ENCODE assay signal across 21 cellular contexts in the genomic region with DNA sequence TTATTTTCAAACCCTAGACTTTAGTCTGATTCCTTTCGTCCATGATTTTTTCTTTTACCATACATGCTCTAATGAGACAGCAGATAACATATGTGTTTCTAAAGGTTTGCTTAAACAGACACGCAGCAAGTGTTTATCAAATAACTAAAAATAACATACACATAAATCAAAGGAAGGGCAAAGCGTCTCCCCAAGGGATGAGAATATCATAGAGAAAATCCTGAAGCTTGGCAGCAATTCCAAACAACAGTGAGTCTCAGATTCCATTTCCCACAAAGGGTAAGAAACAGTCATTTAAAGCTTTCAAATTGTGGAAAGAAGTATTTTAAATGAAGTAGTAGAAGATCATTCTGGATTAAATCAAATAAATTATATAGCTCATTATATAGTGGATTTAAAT.
DNase-seq lines count a peak whose midpoint lies in the region; ATAC-seq and TF ChIP-seq lines count a peak whose summit lies in the region.
"Had no signal": no experiment of that assay in that cellular context is flagged by ENCODE, and none has a peak within 500 bp of the region (broad histone marks: within the 10 kb centered on the region; RNA-seq: fewer than 3 reads in every experiment).

No MANE protein-coding gene starts in this region.

- H4K5ac ChIP-seq in IMR-90 (ENCODE audit: low read depth, low read length) = no peak overlapping the region

- in situ Hi-C loops in IMR-90 (cut with MboI; ENCODE audit: low sequenced_read_pairs) = no loop called here

- H2AK9ac ChIP-seq in IMR-90 (replicated peaks; ENCODE audit: low read depth, low read length, poor library complexity) = no peak overlapping the region

- H4K20me1 ChIP-seq in IMR-90 (ENCODE audit: insufficient read depth, low read length) = peaks cover 6% of the 10 kb centered on the region; the same call in 1 of the 2 replicates
- H4K20me1 ChIP-seq in neural cell (ENCODE audit: insufficient read depth) = no peaks in the 10 kb centered on the region

- H3F3A ChIP-seq in neural cell (ENCODE audit: insufficient read depth, low read length, poor library complexity, severe bottlenecking) = no peaks in the 10 kb centered on the region

- dilution Hi-C loops in IMR-90 (cut with HindIII; ENCODE audit: low sequenced_read_pairs, unreplicated experiment) = no loop called here

- H2BK120ac ChIP-seq in IMR-90 (ENCODE audit: low read depth, low read length) = no peak overlapping the region

- H4K8ac ChIP-seq in IMR-90 (ENCODE audit: low read depth in 2 of 2, low read length in 2 of 2) = no peak overlapping the region

- H3K79me2 ChIP-seq in neural cell (replicated peaks; ENCODE audit: insufficient read depth, low read length) = no peaks in the 10 kb centered on the region

- H3K27ac ChIP-seq in IMR-90 (ENCODE audit: insufficient read depth, low read length) (no peak overlapping the region), neural cell (ENCODE audit: low read length) (peak overlapping the region; percentile 32)
- H3K27ac ChIP-seq: 22Rv1, C4-2B, PC-9 had no signal

- H3K9me1 ChIP-seq in IMR-90 (ENCODE audit: insufficient read depth, low read length) = no peaks in the 10 kb centered on the region; the same call in 1 of the 2 replicates

- H3K27me3 ChIP-seq in IMR-90 (ENCODE audit: control insufficient read depth, insufficient read depth, low read length) = no peaks in the 10 kb centered on the region
- no peaks in the 10 kb centered on the region for H3K27me3 ChIP-seq in neural cell (ENCODE audit: insufficient read depth, low read depth, low read length)

- no peak overlapping the region for H3K14ac ChIP-seq in IMR-90 (replicated peaks; ENCODE audit: low read depth, low read length)

- POLR2A ChIA-PET in IMR-90 (lab: Charles Lee; ENCODE audit: unreplicated experiment) = no interaction called here

- H2AFZ ChIP-seq in IMR-90 (replicated peaks; ENCODE audit: low read length, poor library complexity) (no peak overlapping the region), neural cell (ENCODE audit: low read depth, low read length) (no peak overlapping the region)
- H2AFZ ChIP-seq: PC-9 had no signal

- no peaks in the 10 kb centered on the region for H3K4me1 ChIP-seq in IMR-90 (ENCODE audit: control insufficient read depth, insufficient read depth, low read length)
- H3K4me1 ChIP-seq: HAP-1 had no signal

- peaks cover 12 to 22% of the 10 kb centered on the region in 2 experiments for H3K79me1 ChIP-seq in IMR-90 (ENCODE audit: low read depth in 1 of 2, low read length in 2 of 2)

- H3K4me3 ChIP-seq in IMR-90 (ENCODE audit: insufficient read depth, low read depth, low read length) (no peak overlapping the region), neural cell (ENCODE audit: low read length) (no peak overlapping the region)
- H3K4me3 ChIP-seq: HAP-1, PC-9 had no signal

- TF ChIP-seq POLR2A in IMR-90 (IDR thresholded peaks at IDR 0.05; ENCODE audit: low read depth, low read length) = no peak

- H3K56ac ChIP-seq in IMR-90 (ENCODE audit: extremely low read depth, insufficient read depth, low read length) = no peak overlapping the region

- H2BK20ac ChIP-seq in IMR-90 (ENCODE audit: low read depth, low read length) = no peak overlapping the region

- H2BK15ac ChIP-seq in IMR-90 (ENCODE audit: low read depth, low read length) = no peak overlapping the region

- no peaks in the 10 kb centered on the region for H3K9me2 ChIP-seq in neural cell (ENCODE audit: insufficient read depth, low read length)

- no peak for TF ChIP-seq RAD21 in IMR-90 (IDR thresholded peaks at IDR 0.05; ENCODE audit: low read length)
- TF ChIP-seq RAD21 in neural cell (conservative IDR thresholded peaks at IDR 0.05) = no peak

- no peak overlapping the region for H4K91ac ChIP-seq in IMR-90 (ENCODE audit: insufficient read depth, low read depth, low read length)

- no peak for TF ChIP-seq EP300 in neural cell (conservative IDR thresholded peaks at IDR 0.05; ENCODE audit: poor library complexity, severe bottlenecking)

- intact Hi-C loops in IMR-90 (cut with micrococcal nuclease) = no loop called here

- no peaks in the 10 kb centered on the region for H3K9me3 ChIP-seq in IMR-90 (ENCODE audit: control insufficient read depth, insufficient read depth, low read length)
- H3K9me3 ChIP-seq in neural cell (ENCODE audit: low read length) = no peaks in the 10 kb centered on the region
- H3K9me3 ChIP-seq: HAP-1 had no signal

- H3K36me3 ChIP-seq in IMR-90 (ENCODE audit: control insufficient read depth, insufficient read depth, low read length) (0 out of 2 replicates have a peak, but pooled peaks cover 1% of the 10 kb centered on the region), neural cell (ENCODE audit: insufficient read depth, low read length) (no peaks in the 10 kb centered on the region)
- H3K36me3 ChIP-seq: HAP-1 had no signal

- no peak overlapping the region for H3K18ac ChIP-seq in IMR-90 (ENCODE audit: low read depth, low read length)

- WGBS in IMR-90 (ENCODE audit: extremely low coverage in 2 of 2, insufficient read length in 1 of 2), 2 experiments = no CpG with 5 or more reads among the region's 3 CpGs

- CTCF ChIA-PET in IMR-90 (lab: Yijun Ruan, JAX) = interaction anchor here (0.5 kb wide), 1 partner anchor 535 kb away, joined by 3 read pairs; no protein-coding TSS in a partner anchor

- H3K4me2 ChIP-seq in IMR-90 (ENCODE audit: low read depth, low read length) = no peak overlapping the region
- no peak overlapping the region for H3K4me2 ChIP-seq in neural cell (ENCODE audit: low read length)
- H3K4me2 ChIP-seq: PC-9 had no signal

- BruUV-seq in IMR-90 (replicated peaks; lab: Mats Ljungman, UMichigan) = no TSS peak

- H3K9ac ChIP-seq in IMR-90 (ENCODE audit: low read depth, low read length) = no peak overlapping the region
- H3K9ac ChIP-seq in neural cell (ENCODE audit: low read length) = no peak overlapping the region

- no peak overlapping the region for H3K23ac ChIP-seq in IMR-90 (ENCODE audit: low read depth, low read length)

- DNase-seq in NCI-H1092 (lab: John Stamatoyannopoulos, UW) (peak; percentile 0), NCI-H1092 treated with DMSO at 0.1 percent for 48 hours (lab: John Stamatoyannopoulos, UW) (no peak), IMR-90 (no peak), fibroblast of peridontal ligament (ENCODE audit: extremely low read depth) (peak; percentile 65), COLO668 (lab: John Stamatoyannopoulos, UW; ENCODE audit: unreplicated experiment) (no peak), RPMI8226 (no peak)
- DNase-seq: CD8-positive, alpha-beta T cell; DMS79 treated with DMSO at 0.1 percent for 48 hours; GF-D8; GOT3; HFFc6; KG1; MM.1S; NCI-H187; PC-9; Right ventricle myocardium superior had no signal

- H2BK5ac ChIP-seq in IMR-90 (ENCODE audit: low read depth, low read length, poor library complexity, severe bottlenecking) = no peak overlapping the region

- H2AK5ac ChIP-seq in IMR-90 (ENCODE audit: low read depth, low read length) = no peak overlapping the region

- H3K4ac ChIP-seq in IMR-90 (ENCODE audit: low read depth, low read length) = no peak overlapping the region

- TF ChIP-seq CTCF in IMR-90 (conservative IDR thresholded peaks at IDR 0.05; ENCODE audit: low read depth, low read length) (no peak), neural cell (IDR thresholded peaks at IDR 0.05; ENCODE audit: poor library complexity, severe bottlenecking) (no peak)

- ATAC-seq in IMR-90 (ENCODE audit: low read depth) (peak; percentile 51), HG03432 (IDR thresholded peaks at IDR 0.05; ENCODE audit: unreplicated experiment) (no peak)
- ATAC-seq: CD8-positive, alpha-beta T cell had no signal

TF ChIP-seq in IMR-90, 13 proteins besides CTCF, POLR2A, EP300 and RAD21 (continues in another document):
- TF ChIP-seq NFE2L2 (IDR thresholded peaks at IDR 0.05; ENCODE audit: low read depth, low read length) (no peak), BHLHE40 (IDR thresholded peaks at IDR 0.05; ENCODE audit: low read depth, low read length) (no peak), CEBPB (IDR thresholded peaks at IDR 0.05; ENCODE audit: low read depth, low read length) (no peak), RFX5 (IDR thresholded peaks at IDR 0.05; ENCODE audit: low read depth, low read length) (no peak), RCOR1 (IDR thresholded peaks at IDR 0.05; ENCODE audit: insufficient replicate concordance, low read length) (no peak), FOS (IDR thresholded peaks at IDR 0.05; ENCODE audit: low read depth, low read length) (no peak), MAZ (IDR thresholded peaks at IDR 0.05; ENCODE audit: borderline replicate concordance, low read depth, low read length) (no peak)
- TF ChIP-seq, protein P1, sequence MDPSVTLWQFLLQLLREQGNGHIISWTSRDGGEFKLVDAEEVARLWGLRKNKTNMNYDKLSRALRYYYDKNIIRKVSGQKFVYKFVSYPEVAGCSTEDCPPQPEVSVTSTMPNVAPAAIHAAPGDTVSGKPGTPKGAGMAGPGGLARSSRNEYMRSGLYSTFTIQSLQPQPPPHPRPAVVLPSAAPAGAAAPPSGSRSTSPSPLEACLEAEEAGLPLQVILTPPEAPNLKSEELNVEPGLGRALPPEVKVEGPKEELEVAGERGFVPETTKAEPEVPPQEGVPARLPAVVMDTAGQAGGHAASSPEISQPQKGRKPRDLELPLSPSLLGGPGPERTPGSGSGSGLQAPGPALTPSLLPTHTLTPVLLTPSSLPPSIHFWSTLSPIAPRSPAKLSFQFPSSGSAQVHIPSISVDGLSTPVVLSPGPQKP (IDR thresholded peaks at IDR 0.05; ENCODE audit: borderline replicate concordance, low read depth, low read length) = no peak

TF ChIP-seq in neural cell, 6 proteins besides CTCF, POLR2A, EP300 and RAD21 (continues in another document):
- TF ChIP-seq MXI1 (conservative IDR thresholded peaks at IDR 0.05; ENCODE audit: poor library complexity, severe bottlenecking) = no peak

Comparison
In these comparisons a context has a peak if more than half of its experiments do, and no peak if none do; other contexts are left out.
1. DNase-seq: peak in NCI-H1092 (single experiment) and fibroblast of peridontal ligament (single experiment); none in NCI-H1092 treated with DMSO at 0.1 percent for 48 hours (single experiment), IMR-90 (single experiment), COLO668 (single experiment) and RPMI8226 (single experiment).